ENCODE assay signal across 15 cellular contexts in genomic region chr11:118887219-118887618, GRCh38. TPM values are rescaled to one million over a fixed set of nuclear protein-coding genes. Genes with fewer than 3 reads are reported as not detected.
DNase-seq lines count a peak whose midpoint lies in the region; ATAC-seq and TF ChIP-seq lines count a peak whose summit lies in the region.
"Had no signal": no experiment of that assay in that cellular context is flagged by ENCODE, and none has a peak within 500 bp of the region (broad histone marks: within the 10 kb centered on the region; RNA-seq: fewer than 3 reads in every experiment).

No MANE protein-coding gene starts in this region.

- H3K9ac ChIP-seq in HUES6 (ENCODE audit: low read length) = peak overlapping the region; percentile 35

- H3K4me1 Mint-ChIP-seq in CD4-positive, CD25-positive, alpha-beta regulatory T cell = peaks cover 4 to 98% (median 64%) of the 10 kb centered on the region in 4 donors
- peaks cover 54% of the 10 kb centered on the region for H3K4me1 Mint-ChIP-seq in activated naive CD8-positive, alpha-beta T cell treated with anti-CD3 and anti-CD28 coated beads for 36 hours

- H3K9me3 Mint-ChIP-seq in CD4-positive, CD25-positive, alpha-beta regulatory T cell = no peaks in the 10 kb centered on the region
- no peaks in the 10 kb centered on the region for H3K9me3 Mint-ChIP-seq in activated naive CD8-positive, alpha-beta T cell treated with anti-CD3 and anti-CD28 coated beads for 36 hours

- peak overlapping the region; percentile 83 to 93 (median 90) for H3K4me3 Mint-ChIP-seq in CD4-positive, CD25-positive, alpha-beta regulatory T cell
- no peak overlapping the region for H3K4me3 Mint-ChIP-seq in activated naive CD8-positive, alpha-beta T cell treated with anti-CD3 and anti-CD28 coated beads for 36 hours

- H3K9me3 ChIP-seq in CD4-positive, CD25-positive, alpha-beta regulatory T cell (ENCODE audit: control insufficient read depth in 2 of 2, low read length in 2 of 2) = no peaks in the 10 kb centered on the region
- H3K9me3 ChIP-seq in HUES6 (ENCODE audit: control insufficient read depth, insufficient read depth, low read depth, low read length) (no peaks in the 10 kb centered on the region), psoas muscle (no peaks in the 10 kb centered on the region), tibial nerve (no peaks in the 10 kb centered on the region)
- H3K9me3 ChIP-seq: MG63 had no signal

- 71 to 82% (median 75%) methylated on average over 5 of the region's 5 CpGs for WGBS in psoas muscle, 3 donors
- 78 to 80% methylated on average over 5 of the region's 5 CpGs for WGBS in tibial nerve, 2 donors

- intact Hi-C loops in psoas muscle (cut with DNase I) = no loop called here

- peaks cover 59% of the 10 kb centered on the region for H3K4me1 ChIP-seq in CD4-positive, CD25-positive, alpha-beta regulatory T cell (ENCODE audit: control insufficient read depth, insufficient read depth, low read length, poor library complexity, severe bottlenecking)
- H3K4me1 ChIP-seq in HUES6 (ENCODE audit: control insufficient read depth, insufficient read depth, low read length) = peaks cover 46% of the 10 kb centered on the region
- peaks cover 30% of the 10 kb centered on the region for H3K4me1 ChIP-seq in psoas muscle
- peaks cover 0 to 31% (median 14%) of the 10 kb centered on the region in 4 donors for H3K4me1 ChIP-seq in tibial nerve

- no peaks in the 10 kb centered on the region for H3K36me3 ChIP-seq in CD4-positive, CD25-positive, alpha-beta regulatory T cell (ENCODE audit: control insufficient read depth, insufficient read depth, low read length)
- H3K36me3 ChIP-seq in HUES6 (ENCODE audit: control insufficient read depth, insufficient read depth, low read length) = no peaks in the 10 kb centered on the region
- no peaks in the 10 kb centered on the region for H3K36me3 ChIP-seq in psoas muscle (ENCODE audit: insufficient read depth in 1 of 2, low read depth in 1 of 2)
- H3K36me3 ChIP-seq in tibial nerve = no peaks in the 10 kb centered on the region
- H3K36me3 ChIP-seq: MG63 had no signal

- peak overlapping the region; percentile 81 to 98 (median 96) for H3K27ac Mint-ChIP-seq in CD4-positive, CD25-positive, alpha-beta regulatory T cell
- no peak overlapping the region for H3K27ac Mint-ChIP-seq in activated naive CD8-positive, alpha-beta T cell treated with anti-CD3 and anti-CD28 coated beads for 36 hours

- H3K27ac ChIP-seq in CD4-positive, CD25-positive, alpha-beta regulatory T cell (ENCODE audit: insufficient read depth, low read length, poor library complexity, severe bottlenecking) = peak overlapping the region; percentile 56
- H3K27ac ChIP-seq in HUES6 (ENCODE audit: low read depth, low read length) (no peak overlapping the region; the same call in 1 of the 2 replicates), coronary artery (peak overlapping the region; percentile 95 to 96), psoas muscle (peak overlapping the region; percentile 55), tibial nerve (peak overlapping the region in 2 of 4 donors; percentile 15 to 22)

- no peak for TF ChIP-seq EP300 in tibial nerve (IDR thresholded peaks at IDR 0.05)

- no peak for ATAC-seq in CD4-positive, CD25-positive, alpha-beta regulatory T cell (ENCODE audit: low read depth in 2 of 2)
- ATAC-seq in psoas muscle = peak in 1 of 4 donors; percentile 0
- no peak for ATAC-seq in activated CD4-positive, CD25-positive, alpha-beta regulatory T cell treated with anti-CD3 and anti-CD28 coated beads, Interleukin-2, amount 50 U/mL, for 24 hours

- peaks cover 6% of the 10 kb centered on the region for H3K27me3 Mint-ChIP-seq in CD4-positive, CD25-positive, alpha-beta regulatory T cell
- no peaks in the 10 kb centered on the region for H3K27me3 Mint-ChIP-seq in activated naive CD8-positive, alpha-beta T cell treated with anti-CD3 and anti-CD28 coated beads for 36 hours

- TF ChIP-seq POLR2A in tibial nerve (IDR thresholded peaks at IDR 0.05) = no peak

- H3K36me3 Mint-ChIP-seq in CD4-positive, CD25-positive, alpha-beta regulatory T cell = peaks cover 19% of the 10 kb centered on the region
- no peaks in the 10 kb centered on the region for H3K36me3 Mint-ChIP-seq in activated naive CD8-positive, alpha-beta T cell treated with anti-CD3 and anti-CD28 coated beads for 36 hours

- DNase-seq in CD4-positive, CD25-positive, alpha-beta regulatory T cell = no peak
- DNase-seq in coronary artery (ENCODE audit: low spot score) = no peak
- no peak for DNase-seq in psoas muscle
- no peak for DNase-seq in NCI-H510A (lab: John Stamatoyannopoulos, UW)
- DNase-seq in tibial nerve (ENCODE audit: low spot score in 2 of 2) = no peak
- no peak for DNase-seq in activated naive CD8-positive, alpha-beta T cell treated with anti-CD3 and anti-CD28 coated beads for 36 hours
- DNase-seq: activated CD4-positive, alpha-beta T cell treated with anti-CD3 and anti-CD28 coated beads for 1 hour; activated naive CD4-positive, alpha-beta T cell treated with Interleukin-2 at 50 U/mL for 16 hours; DMS79 had no signal

- no peaks in the 10 kb centered on the region for H3K27me3 ChIP-seq in CD4-positive, CD25-positive, alpha-beta regulatory T cell (ENCODE audit: control insufficient read depth, insufficient read depth, low read length)
- H3K27me3 ChIP-seq in HUES6 (ENCODE audit: control insufficient read depth, insufficient read depth, low read length) (peaks cover 5% of the 10 kb centered on the region; the same call in 1 of the 2 replicates), psoas muscle (ENCODE audit: insufficient read depth in 3 of 3, low read length in 2 of 3) (no peaks in the 10 kb centered on the region), tibial nerve (no peaks in the 10 kb centered on the region)
- H3K27me3 ChIP-seq: MG63 had no signal

- TF ChIP-seq CTCF in coronary artery (IDR thresholded peaks at IDR 0.05) (no peak), psoas muscle (IDR thresholded peaks at IDR 0.05) (no peak), tibial nerve (IDR thresholded peaks at IDR 0.05) (no peak)

- no peak overlapping the region for H3K4me3 ChIP-seq in CD4-positive, CD25-positive, alpha-beta regulatory T cell (ENCODE audit: low read depth, low read length)
- peak overlapping the region; percentile 4; the same call in 1 of the 2 replicates for H3K4me3 ChIP-seq in HUES6 (ENCODE audit: low read depth, low read length)
- peak overlapping the region; percentile 61 for H3K4me3 ChIP-seq in coronary artery
- no peak overlapping the region for H3K4me3 ChIP-seq in psoas muscle
- H3K4me3 ChIP-seq in tibial nerve = no peak overlapping the region
- H3K4me3 ChIP-seq: MG63, skin epidermis had no signal

RNA-seq across cellular contexts. Expression of gene CXCR5, which starts 3.5 kb away (rescaled TPM):
- total RNA-seq in CD4-positive, CD25-positive, alpha-beta regulatory T cell = 4.8 TPM
- 10 to 100 TPM in 1 of 4 donors, 1 to 10 TPM in 3; 3.3 to 10.7 (median 6.0) TPM for polyA plus RNA-seq in CD4-positive, CD25-positive, alpha-beta regulatory T cell
- total RNA-seq in psoas muscle (under 1 TPM in 1 of 4 donors, not detected in 3; 0.17 TPM), tibial nerve (not detected)
- under 1 TPM; 0.14 to 0.25 (median 0.21) TPM for polyA plus RNA-seq in psoas muscle
- 1 to 10 TPM; 1.5 to 1.6 TPM for total RNA-seq in activated naive CD8-positive, alpha-beta T cell treated with anti-CD3 and anti-CD28 coated beads for 36 hours
- total RNA-seq: dermis blood vessel endothelial cell, lung microvascular endothelial cell had no signal

RNA-seq across cellular contexts. Expression of gene BCL9L, which starts 38.5 kb away (rescaled TPM):
- 229 TPM for total RNA-seq in CD4-positive, CD25-positive, alpha-beta regulatory T cell
- polyA plus RNA-seq in CD4-positive, CD25-positive, alpha-beta regulatory T cell = 1 to 10 TPM; 2.1 to 4.1 (median 3.1) TPM
- total RNA-seq in psoas muscle (100 to 1,000 TPM in 1 of 4 donors, 10 to 100 TPM in 3; 52.4 to 124 (median 68.0) TPM), tibial nerve (10 to 100 TPM; 15.7 to 36.0 (median 28.5) TPM)
- polyA plus RNA-seq in psoas muscle = 10 to 100 TPM in 1 of 3 donors, 1 to 10 TPM in 2; 8.1 to 31.2 (median 8.6) TPM
- total RNA-seq in activated naive CD8-positive, alpha-beta T cell treated with anti-CD3 and anti-CD28 coated beads for 36 hours = 10 to 100 TPM; 34.9 to 38.8 TPM

Comparison
In these comparisons a context has a peak if more than half of its experiments do, and no peak if none do; other contexts are left out.
1. H3K4me3 ChIP-seq: peak in HUES6 (single experiment) and coronary artery (single experiment); none in CD4-positive, CD25-positive, alpha-beta regulatory T cell (single experiment), psoas muscle (single experiment) and tibial nerve (0 of 4).